3 cellular contexts compared by ENCODE assay signal in the genomic region with DNA sequence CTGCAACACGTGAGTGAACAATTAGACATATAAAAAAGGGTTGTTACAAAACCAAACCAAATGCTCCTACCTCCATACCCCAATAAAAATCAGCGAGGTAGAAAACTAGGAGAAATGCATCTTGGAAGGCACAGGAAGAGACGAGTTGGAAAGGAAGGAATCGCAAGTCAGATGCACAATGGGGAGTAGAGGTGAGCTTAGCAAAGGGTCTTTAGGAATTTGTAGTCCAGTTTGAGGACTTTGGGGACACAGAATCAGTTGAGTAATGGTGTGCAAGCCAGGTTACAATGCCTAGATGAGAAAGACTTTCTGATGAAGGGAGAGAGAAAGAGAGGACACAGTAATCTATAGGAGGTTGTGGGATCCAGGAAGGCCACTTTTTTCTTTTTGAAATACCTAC.
TF ChIP-seq lines count a peak whose summit lies in the region.

No MANE protein-coding gene starts in this region.

TF ChIP-seq in HepG2, 621 proteins besides CTCF, POLR2A, EP300 and RAD21:
- no peak for TF ChIP-seq ZSCAN29 (CRISPR knock-in tag; conservative IDR thresholded peaks at IDR 0.05)
- TF ChIP-seq GATAD1 (CRISPR knock-in tag; IDR thresholded peaks at IDR 0.05): no peak
- TF ChIP-seq RBM22 (optimal IDR thresholded peaks at IDR 0.05; ENCODE audit: low read length): peak; percentile 55

TF ChIP-seq in GM12878, 131 proteins besides CTCF, POLR2A, EP300 and RAD21 (continues in another document):
- TF ChIP-seq, protein P1, sequence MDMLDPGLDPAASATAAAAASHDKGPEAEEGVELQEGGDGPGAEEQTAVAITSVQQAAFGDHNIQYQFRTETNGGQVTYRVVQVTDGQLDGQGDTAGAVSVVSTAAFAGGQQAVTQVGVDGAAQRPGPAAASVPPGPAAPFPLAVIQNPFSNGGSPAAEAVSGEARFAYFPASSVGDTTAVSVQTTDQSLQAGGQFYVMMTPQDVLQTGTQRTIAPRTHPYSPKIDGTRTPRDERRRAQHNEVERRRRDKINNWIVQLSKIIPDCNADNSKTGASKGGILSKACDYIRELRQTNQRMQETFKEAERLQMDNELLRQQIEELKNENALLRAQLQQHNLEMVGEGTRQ (IDR thresholded peaks at IDR 0.05; ENCODE audit: borderline replicate concordance, low read depth, low read length): no peak
- TF ChIP-seq HCFC1 (IDR thresholded peaks at IDR 0.05; ENCODE audit: low read length) (no peak), ESRRA (IDR thresholded peaks at IDR 0.05; ENCODE audit: low read length) (no peak), NR2C1 (IDR thresholded peaks at IDR 0.05) (no peak), YY1 (IDR thresholded peaks at IDR 0.05; ENCODE audit: low read depth, low read length) (no peak), FOXM1 (IDR thresholded peaks at IDR 0.05; ENCODE audit: low read depth, low read length) (no peak), EED (IDR thresholded peaks at IDR 0.05; ENCODE audit: low read depth) (no peak), SMAD5 (IDR thresholded peaks at IDR 0.05; ENCODE audit: low read depth) (no peak), RFX5 (IDR thresholded peaks at IDR 0.05; ENCODE audit: low read depth, low read length) (no peak), EGR1 (IDR thresholded peaks at IDR 0.05; ENCODE audit: borderline replicate concordance in 1 of 2, low read depth in 2 of 2, low read length in 2 of 2) (no peak), NFIC (IDR thresholded peaks at IDR 0.05; ENCODE audit: low read depth, low read length) (no peak), TCF12 (IDR thresholded peaks at IDR 0.05; ENCODE audit: low read depth, low read length) (no peak)
- TF ChIP-seq, protein P2, sequence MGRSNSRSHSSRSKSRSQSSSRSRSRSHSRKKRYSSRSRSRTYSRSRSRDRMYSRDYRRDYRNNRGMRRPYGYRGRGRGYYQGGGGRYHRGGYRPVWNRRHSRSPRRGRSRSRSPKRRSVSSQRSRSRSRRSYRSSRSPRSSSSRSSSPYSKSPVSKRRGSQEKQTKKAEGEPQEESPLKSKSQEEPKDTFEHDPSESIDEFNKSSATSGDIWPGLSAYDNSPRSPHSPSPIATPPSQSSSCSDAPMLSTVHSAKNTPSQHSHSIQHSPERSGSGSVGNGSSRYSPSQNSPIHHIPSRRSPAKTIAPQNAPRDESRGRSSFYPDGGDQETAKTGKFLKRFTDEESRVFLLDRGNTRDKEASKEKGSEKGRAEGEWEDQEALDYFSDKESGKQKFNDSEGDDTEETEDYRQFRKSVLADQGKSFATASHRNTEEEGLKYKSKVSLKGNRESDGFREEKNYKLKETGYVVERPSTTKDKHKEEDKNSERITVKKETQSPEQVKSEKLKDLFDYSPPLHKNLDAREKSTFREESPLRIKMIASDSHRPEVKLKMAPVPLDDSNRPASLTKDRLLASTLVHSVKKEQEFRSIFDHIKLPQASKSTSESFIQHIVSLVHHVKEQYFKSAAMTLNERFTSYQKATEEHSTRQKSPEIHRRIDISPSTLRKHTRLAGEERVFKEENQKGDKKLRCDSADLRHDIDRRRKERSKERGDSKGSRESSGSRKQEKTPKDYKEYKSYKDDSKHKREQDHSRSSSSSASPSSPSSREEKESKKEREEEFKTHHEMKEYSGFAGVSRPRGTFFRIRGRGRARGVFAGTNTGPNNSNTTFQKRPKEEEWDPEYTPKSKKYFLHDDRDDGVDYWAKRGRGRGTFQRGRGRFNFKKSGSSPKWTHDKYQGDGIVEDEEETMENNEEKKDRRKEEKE (IDR thresholded peaks at IDR 0.05): no peak
- TF ChIP-seq, protein P3, sequence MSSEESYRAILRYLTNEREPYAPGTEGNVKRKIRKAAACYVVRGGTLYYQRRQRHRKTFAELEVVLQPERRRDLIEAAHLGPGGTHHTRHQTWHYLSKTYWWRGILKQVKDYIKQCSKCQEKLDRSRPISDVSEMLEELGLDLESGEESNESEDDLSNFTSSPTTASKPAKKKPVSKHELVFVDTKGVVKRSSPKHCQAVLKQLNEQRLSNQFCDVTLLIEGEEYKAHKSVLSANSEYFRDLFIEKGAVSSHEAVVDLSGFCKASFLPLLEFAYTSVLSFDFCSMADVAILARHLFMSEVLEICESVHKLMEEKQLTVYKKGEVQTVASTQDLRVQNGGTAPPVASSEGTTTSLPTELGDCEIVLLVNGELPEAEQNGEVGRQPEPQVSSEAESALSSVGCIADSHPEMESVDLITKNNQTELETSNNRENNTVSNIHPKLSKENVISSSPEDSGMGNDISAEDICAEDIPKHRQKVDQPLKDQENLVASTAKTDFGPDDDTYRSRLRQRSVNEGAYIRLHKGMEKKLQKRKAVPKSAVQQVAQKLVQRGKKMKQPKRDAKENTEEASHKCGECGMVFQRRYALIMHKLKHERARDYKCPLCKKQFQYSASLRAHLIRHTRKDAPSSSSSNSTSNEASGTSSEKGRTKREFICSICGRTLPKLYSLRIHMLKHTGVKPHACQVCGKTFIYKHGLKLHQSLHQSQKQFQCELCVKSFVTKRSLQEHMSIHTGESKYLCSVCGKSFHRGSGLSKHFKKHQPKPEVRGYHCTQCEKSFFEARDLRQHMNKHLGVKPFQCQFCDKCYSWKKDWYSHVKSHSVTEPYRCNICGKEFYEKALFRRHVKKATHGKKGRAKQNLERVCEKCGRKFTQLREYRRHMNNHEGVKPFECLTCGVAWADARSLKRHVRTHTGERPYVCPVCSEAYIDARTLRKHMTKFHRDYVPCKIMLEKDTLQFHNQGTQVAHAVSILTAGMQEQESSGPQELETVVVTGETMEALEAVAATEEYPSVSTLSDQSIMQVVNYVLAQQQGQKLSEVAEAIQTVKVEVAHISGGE (CRISPR knock-in tag; IDR thresholded peaks at IDR 0.05): no peak
- TF ChIP-seq, protein P4, sequence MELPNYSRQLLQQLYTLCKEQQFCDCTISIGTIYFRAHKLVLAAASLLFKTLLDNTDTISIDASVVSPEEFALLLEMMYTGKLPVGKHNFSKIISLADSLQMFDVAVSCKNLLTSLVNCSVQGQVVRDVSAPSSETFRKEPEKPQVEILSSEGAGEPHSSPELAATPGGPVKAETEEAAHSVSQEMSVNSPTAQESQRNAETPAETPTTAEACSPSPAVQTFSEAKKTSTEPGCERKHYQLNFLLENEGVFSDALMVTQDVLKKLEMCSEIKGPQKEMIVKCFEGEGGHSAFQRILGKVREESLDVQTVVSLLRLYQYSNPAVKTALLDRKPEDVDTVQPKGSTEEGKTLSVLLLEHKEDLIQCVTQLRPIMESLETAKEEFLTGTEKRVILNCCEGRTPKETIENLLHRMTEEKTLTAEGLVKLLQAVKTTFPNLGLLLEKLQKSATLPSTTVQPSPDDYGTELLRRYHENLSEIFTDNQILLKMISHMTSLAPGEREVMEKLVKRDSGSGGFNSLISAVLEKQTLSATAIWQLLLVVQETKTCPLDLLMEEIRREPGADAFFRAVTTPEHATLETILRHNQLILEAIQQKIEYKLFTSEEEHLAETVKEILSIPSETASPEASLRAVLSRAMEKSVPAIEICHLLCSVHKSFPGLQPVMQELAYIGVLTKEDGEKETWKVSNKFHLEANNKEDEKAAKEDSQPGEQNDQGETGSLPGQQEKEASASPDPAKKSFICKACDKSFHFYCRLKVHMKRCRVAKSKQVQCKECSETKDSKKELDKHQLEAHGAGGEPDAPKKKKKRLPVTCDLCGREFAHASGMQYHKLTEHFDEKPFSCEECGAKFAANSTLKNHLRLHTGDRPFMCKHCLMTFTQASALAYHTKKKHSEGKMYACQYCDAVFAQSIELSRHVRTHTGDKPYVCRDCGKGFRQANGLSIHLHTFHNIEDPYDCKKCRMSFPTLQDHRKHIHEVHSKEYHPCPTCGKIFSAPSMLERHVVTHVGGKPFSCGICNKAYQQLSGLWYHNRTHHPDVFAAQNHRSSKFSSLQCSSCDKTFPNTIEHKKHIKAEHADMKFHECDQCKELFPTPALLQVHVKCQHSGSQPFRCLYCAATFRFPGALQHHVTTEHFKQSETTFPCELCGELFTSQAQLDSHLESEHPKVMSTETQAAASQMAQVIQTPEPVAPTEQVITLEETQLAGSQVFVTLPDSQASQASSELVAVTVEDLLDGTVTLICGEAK (IDR thresholded peaks at IDR 0.05; ENCODE audit: borderline replicate concordance): no peak

TF ChIP-seq in H1, 55 proteins besides CTCF, POLR2A, EP300 and RAD21:
- TF ChIP-seq POLR2AphosphoS5 (IDR thresholded peaks at IDR 0.05; ENCODE audit: low read depth, low read length) (peak; percentile 20; the same call in 1 of the 2 replicates), MAFK (IDR thresholded peaks at IDR 0.05; ENCODE audit: low read depth, low read length) (no peak)
